In the genomic region with DNA sequence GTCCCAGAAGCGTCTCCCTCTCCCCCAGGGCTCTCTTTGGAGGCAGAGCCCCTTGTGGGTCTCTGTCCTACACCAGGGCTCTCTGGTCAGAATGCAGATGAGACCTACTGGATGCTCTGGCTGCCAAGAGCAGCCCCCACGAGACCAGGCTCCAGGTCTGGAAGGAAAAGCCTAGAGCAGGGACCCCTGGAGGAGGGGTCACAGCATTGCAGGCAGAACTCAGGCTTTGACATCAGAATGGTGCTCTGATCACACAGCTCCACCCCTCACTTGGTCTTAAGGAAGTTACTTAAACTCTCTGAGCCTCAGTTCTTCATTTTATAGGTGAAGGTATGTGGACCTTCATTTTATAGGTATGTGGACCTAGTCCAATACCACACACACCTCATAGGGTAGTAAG, we compare ENCODE assay signal across 9 cellular contexts.
DNase-seq lines count a peak whose midpoint lies in the region; ATAC-seq, FAIRE-seq and TF ChIP-seq lines count a peak whose summit lies in the region.
"Had no signal": no experiment of that assay in that cellular context is flagged by ENCODE, and none has a peak within 500 bp of the region (broad histone marks: within the 10 kb centered on the region; RNA-seq: fewer than 3 reads in every experiment).

No MANE protein-coding gene starts in this region.

- H3K27ac ChIP-seq in DOHH2 (ENCODE audit: low read depth, low read length) (no peak overlapping the region), Karpas-422 (ENCODE audit: low read length) (no peak overlapping the region)
- H3K27ac ChIP-seq in naive thymus-derived CD4-positive, alpha-beta T cell (ENCODE audit: low read depth, low read length), result peak overlapping the region; percentile 31

- peak; percentile 82 for DNase-seq in Karpas-422
- DNase-seq in bronchial epithelial cell (ENCODE audit: low read depth), result no peak
- DNase-seq in naive thymus-derived CD4-positive, alpha-beta T cell, result peak in 7 of 9 donors; percentile 11 to 45 (median 28)
- no peak for DNase-seq in MG63
- DNase-seq in Ammon's horn (ENCODE audit: low spot score), result no peak

- peaks cover 0 to 4% (median 0%) of the 10 kb centered on the region in 5 donors for H3K36me3 Mint-ChIP-seq in naive thymus-derived CD4-positive, alpha-beta T cell

- H3K4me1 ChIP-seq in DOHH2 (ENCODE audit: control insufficient read depth, low read length), result peaks cover 8% of the 10 kb centered on the region
- peaks cover 21% of the 10 kb centered on the region for H3K4me1 ChIP-seq in Karpas-422 (ENCODE audit: low read length)
- peaks cover 0 to 24% of the 10 kb centered on the region in 2 donors for H3K4me1 ChIP-seq in naive thymus-derived CD4-positive, alpha-beta T cell (ENCODE audit: control insufficient read depth in 2 of 2, insufficient read depth in 2 of 2, low read length in 2 of 2)

- no peaks in the 10 kb centered on the region for H3K27me3 Mint-ChIP-seq in naive thymus-derived CD4-positive, alpha-beta T cell

- no peaks in the 10 kb centered on the region for H3K9me2 ChIP-seq in DOHH2 (replicated peaks; ENCODE audit: control insufficient read depth, low read length)
- H3K9me2 ChIP-seq in Karpas-422 (replicated peaks; ENCODE audit: insufficient read depth, low read length), result no peaks in the 10 kb centered on the region

- no peaks in the 10 kb centered on the region for H3K79me2 ChIP-seq in DOHH2 (ENCODE audit: control insufficient read depth, low read length)
- no peaks in the 10 kb centered on the region for H3K79me2 ChIP-seq in Karpas-422 (ENCODE audit: low read length)

- H3K4me3 ChIP-seq in DOHH2 (ENCODE audit: low read length), result no peak overlapping the region
- no peak overlapping the region for H3K4me3 ChIP-seq in Karpas-422 (ENCODE audit: low read length)
- H3K4me3 ChIP-seq in bronchial epithelial cell (ENCODE audit: low read depth, low read length), result no peak overlapping the region
- H3K4me3 ChIP-seq in naive thymus-derived CD4-positive, alpha-beta T cell (ENCODE audit: low read length), result no peak overlapping the region
- H3K4me3 ChIP-seq in MG63, result no peak overlapping the region

- H3K27ac Mint-ChIP-seq in naive thymus-derived CD4-positive, alpha-beta T cell, result peak overlapping the region in 6 of 9 donors; percentile 31 to 64 (median 44)

- peak overlapping the region in 3 of 10 donors; percentile 3 to 37 (median 27) for H3K4me3 Mint-ChIP-seq in naive thymus-derived CD4-positive, alpha-beta T cell

- peak overlapping the region; percentile 70; the same call in 1 of the 2 replicates for H2AFZ ChIP-seq in Karpas-422 (ENCODE audit: low read length)

- no peak overlapping the region for H3K4me2 ChIP-seq in DOHH2 (ENCODE audit: low read length)
- peak overlapping the region; percentile 7 for H3K4me2 ChIP-seq in Karpas-422 (ENCODE audit: low read depth, low read length, poor library complexity, severe bottlenecking)

- no peaks in the 10 kb centered on the region for H3K27me3 ChIP-seq in DOHH2 (ENCODE audit: control insufficient read depth, low read length)
- H3K27me3 ChIP-seq in Karpas-422 (ENCODE audit: low read length), result no peaks in the 10 kb centered on the region
- no peaks in the 10 kb centered on the region for H3K27me3 ChIP-seq in bronchial epithelial cell (ENCODE audit: control insufficient read depth, insufficient read depth, low read length)
- no peaks in the 10 kb centered on the region for H3K27me3 ChIP-seq in naive thymus-derived CD4-positive, alpha-beta T cell (ENCODE audit: control insufficient read depth in 2 of 2, insufficient read depth in 2 of 2, low read length in 2 of 2)
- no peaks in the 10 kb centered on the region for H3K27me3 ChIP-seq in MG63

- peaks cover 36 to 81% (median 64%) of the 10 kb centered on the region in 7 donors for H3K4me1 Mint-ChIP-seq in naive thymus-derived CD4-positive, alpha-beta T cell

- H3K36me3 ChIP-seq in DOHH2 (ENCODE audit: control insufficient read depth, low read length) (no peaks in the 10 kb centered on the region), Karpas-422 (ENCODE audit: insufficient read depth, low read length) (no peaks in the 10 kb centered on the region), bronchial epithelial cell (ENCODE audit: control insufficient read depth, insufficient read depth, low read length) (no peaks in the 10 kb centered on the region), MG63 (no peaks in the 10 kb centered on the region)
- H3K36me3 ChIP-seq in naive thymus-derived CD4-positive, alpha-beta T cell (ENCODE audit: control insufficient read depth in 2 of 3, insufficient read depth in 3 of 3, low read length in 3 of 3), result no peaks in the 10 kb centered on the region

- H3K9me3 Mint-ChIP-seq in naive thymus-derived CD4-positive, alpha-beta T cell, result peaks cover 0 to 1% (median 0%) of the 10 kb centered on the region in 11 donors

- H3K9ac ChIP-seq in Karpas-422 (ENCODE audit: low read length), result 0 out of 2 replicates have a peak overlapping the region, but pooled peaks have one; percentile 3

- POLR2A ChIA-PET in naive thymus-derived CD4-positive, alpha-beta T cell (lab: Charles Lee), result no interaction called here

- H4K20me1 ChIP-seq in DOHH2 (ENCODE audit: control insufficient read depth, insufficient read depth, low read depth, low read length) (no peaks in the 10 kb centered on the region), Karpas-422 (ENCODE audit: insufficient read depth, low read depth, low read length) (no peaks in the 10 kb centered on the region)

- peak; percentile 53 for ATAC-seq in naive thymus-derived CD4-positive, alpha-beta T cell
- ATAC-seq in GM21529 (IDR thresholded peaks at IDR 0.05; ENCODE audit: unreplicated experiment), result no peak
- ATAC-seq in HG03108 (IDR thresholded peaks at IDR 0.05; ENCODE audit: unreplicated experiment), result no peak

- FAIRE-seq in bronchial epithelial cell (lab: Jason Lieb, UNC), result no peak
- FAIRE-seq: islet of Langerhans had no signal

- no peaks in the 10 kb centered on the region for H3K9me3 ChIP-seq in DOHH2 (ENCODE audit: control insufficient read depth, insufficient read depth, low read length)
- no peaks in the 10 kb centered on the region for H3K9me3 ChIP-seq in Karpas-422 (ENCODE audit: low read length)
- H3K9me3 ChIP-seq in naive thymus-derived CD4-positive, alpha-beta T cell (ENCODE audit: control insufficient read depth in 2 of 3, low read length in 3 of 3), result no peaks in the 10 kb centered on the region
- H3K9me3 ChIP-seq in MG63, result no peaks in the 10 kb centered on the region

- CTCF ChIA-PET in naive thymus-derived CD4-positive, alpha-beta T cell (lab: Charles Lee), result interaction anchor here (0.9 to 1.0 kb wide), 2 partner anchors 12 to 21 kb away, joined by 3 read pairs; no protein-coding TSS in a partner anchor

- peak; percentile 57 for TF ChIP-seq CTCF in DOHH2 (IDR thresholded peaks at IDR 0.05; ENCODE audit: low read depth, low read length, poor library complexity, severe bottlenecking)
- peak; percentile 27 for TF ChIP-seq CTCF in bronchial epithelial cell (IDR thresholded peaks at IDR 0.05; ENCODE audit: insufficient read depth, low read length, severe bottlenecking)

- intact Hi-C loops in naive thymus-derived CD4-positive, alpha-beta T cell (cut with micrococcal nuclease), result no loop called here

- no peaks in the 10 kb centered on the region for H3F3A ChIP-seq in DOHH2 (ENCODE audit: control insufficient read depth, insufficient read depth)

Comparison
In these comparisons a context has a peak if more than half of its experiments do, and no peak if none do; other contexts are left out.
1. DNase-seq: peak in Karpas-422 (single experiment) and naive thymus-derived CD4-positive, alpha-beta T cell (7 of 9); none in bronchial epithelial cell (single experiment), MG63 (single experiment) and Ammon's horn (single experiment).